Comparison of ENCODE assay signal across 2 cellular contexts in genomic region chr7:80159802-80160201, GRCh38.
TF ChIP-seq lines count a peak whose summit lies in the region.

No MANE protein-coding gene starts in this region.

TF ChIP-seq in HepG2, 621 proteins besides CTCF, POLR2A, EP300 and RAD21:
- TF ChIP-seq ZHX1 (CRISPR knock-in tag; IDR thresholded peaks at IDR 0.05; ENCODE audit: low read depth) = no peak
- TF ChIP-seq NFATC3 (CRISPR knock-in tag; IDR thresholded peaks at IDR 0.05) = no peak
- no peak for TF ChIP-seq RNF2 (conservative IDR thresholded peaks at IDR 0.05; ENCODE audit: low read depth)
- TF ChIP-seq KMT2A (CRISPR knock-in tag; IDR thresholded peaks at IDR 0.05) = no peak
- TF ChIP-seq SAFB2 (CRISPR knock-in tag; IDR thresholded peaks at IDR 0.05; ENCODE audit: borderline replicate concordance, low read depth) = no peak
- TF ChIP-seq KLF9 (CRISPR knock-in tag; IDR thresholded peaks at IDR 0.05; ENCODE audit: low read depth) = no peak
- no peak for TF ChIP-seq NR3C1 (CRISPR knock-in tag; IDR thresholded peaks at IDR 0.05)
- no peak for TF ChIP-seq ZNF350 (CRISPR knock-in tag; IDR thresholded peaks at IDR 0.05; ENCODE audit: borderline replicate concordance, low read depth)
- no peak for TF ChIP-seq ZNF121 (CRISPR knock-in tag; IDR thresholded peaks at IDR 0.05)
- TF ChIP-seq HINFP (CRISPR knock-in tag; IDR thresholded peaks at IDR 0.05; ENCODE audit: low read depth) = no peak
- no peak for TF ChIP-seq FOXM1 (CRISPR knock-in tag; IDR thresholded peaks at IDR 0.05)
- TF ChIP-seq SIN3A (IDR thresholded peaks at IDR 0.05; ENCODE audit: borderline replicate concordance, low read depth, low read length) = no peak
- no peak for TF ChIP-seq LCORL (IDR thresholded peaks at IDR 0.05)
- no peak for TF ChIP-seq LCORL (CRISPR knock-in tag; IDR thresholded peaks at IDR 0.05)
- no peak for TF ChIP-seq ZFP41 (CRISPR knock-in tag; IDR thresholded peaks at IDR 0.05; ENCODE audit: borderline replicate concordance)
TF ChIP-seq in HepG2: peak in this region for 0.

TF ChIP-seq in GM12878, 131 proteins besides CTCF, POLR2A, EP300 and RAD21:
- TF ChIP-seq ZBTB11 (CRISPR knock-in tag; IDR thresholded peaks at IDR 0.05) (no peak), E2F4 (IDR thresholded peaks at IDR 0.05; ENCODE audit: low read depth, low read length) (no peak), CREB1 (IDR thresholded peaks at IDR 0.05; ENCODE audit: low read depth) (no peak), HDGF (IDR thresholded peaks at IDR 0.05) (no peak), NR2F1 (conservative IDR thresholded peaks at IDR 0.05) (no peak), POLR2AphosphoS2 (IDR thresholded peaks at IDR 0.05; ENCODE audit: low read depth, low read length) (no peak), BCL11A (IDR thresholded peaks at IDR 0.05; ENCODE audit: low read depth, low read length) (no peak), ZBED1 (IDR thresholded peaks at IDR 0.05; ENCODE audit: borderline replicate concordance) (no peak), SP1 (IDR thresholded peaks at IDR 0.05; ENCODE audit: low read depth, low read length) (no peak), CUX1 (IDR thresholded peaks at IDR 0.05; ENCODE audit: insufficient replicate concordance, low read depth, low read length) (no peak), SIX5 (IDR thresholded peaks at IDR 0.05; ENCODE audit: low read depth, low read length, severe bottlenecking) (no peak), YBX1 (IDR thresholded peaks at IDR 0.05) (no peak), SKIL (IDR thresholded peaks at IDR 0.05; ENCODE audit: low read depth, poor library complexity, severe bottlenecking) (no peak), SMAD1 (IDR thresholded peaks at IDR 0.05; ENCODE audit: low read depth, partially characterized antibody) (no peak), NFXL1 (IDR thresholded peaks at IDR 0.05; ENCODE audit: borderline replicate concordance) (no peak), IRF5 (IDR thresholded peaks at IDR 0.05; ENCODE audit: borderline replicate concordance) (no peak), NFYA (IDR thresholded peaks at IDR 0.05; ENCODE audit: borderline replicate concordance, low read depth, low read length) (no peak), RAD51 (IDR thresholded peaks at IDR 0.05) (no peak), STAT1 (conservative IDR thresholded peaks at IDR 0.05) (no peak)
